Comparison of ENCODE assay signal across 11 cellular contexts in genomic region chr12:126093911-126094310, GRCh38.
DNase-seq lines count a peak whose midpoint lies in the region; ATAC-seq and TF ChIP-seq lines count a peak whose summit lies in the region.
"Had no signal": no experiment of that assay in that cellular context is flagged by ENCODE, and none has a peak within 500 bp of the region (broad histone marks: within the 10 kb centered on the region; RNA-seq: fewer than 3 reads in every experiment).

No MANE protein-coding gene starts in this region.

- H2BK12ac ChIP-seq in H9 (ENCODE audit: insufficient read length, low read depth, low read length): no peak overlapping the region

- no peak overlapping the region for H3K4me2 ChIP-seq in H9 (ENCODE audit: insufficient read depth, insufficient read length, low read length)
- H3K4me2 ChIP-seq in OCI-LY7 (ENCODE audit: low read length): no peak overlapping the region

- H3K27ac Mint-ChIP-seq in H9 (no peak overlapping the region), type B pancreatic cell (no peak overlapping the region)
- H3K27ac Mint-ChIP-seq: activated naive CD8-positive, alpha-beta T cell treated with anti-CD3 and anti-CD28 coated beads, Interleukin-2, amount 50 U/mL, for 24 hours had no signal

- H4K8ac ChIP-seq in H9 (replicated peaks; ENCODE audit: insufficient read length, low read depth, low read length): no peak overlapping the region

- H3K4me3 ChIP-seq in OCI-LY7 (ENCODE audit: low read depth, low read length, poor library complexity, severe bottlenecking): no peak overlapping the region
- H3K4me3 ChIP-seq: heart left ventricle, stomach had no signal

- H2BK5ac ChIP-seq in H9 (ENCODE audit: insufficient read length, low read length): no peak overlapping the region

- WGBS in H9 (ENCODE audit: extremely low coverage, insufficient read length, low lambda C conversion rate): no CpG with 5 or more reads among the region's 1 CpG

- no peaks in the 10 kb centered on the region for H3K36me3 ChIP-seq in OCI-LY7 (ENCODE audit: insufficient read depth, low read length)
- H3K36me3 ChIP-seq: heart left ventricle, stomach had no signal

- BruUV-seq in OCI-LY7 (replicated peaks; lab: Mats Ljungman, UMichigan): no TSS peak

- H2BK120ac ChIP-seq in H9 (ENCODE audit: low read depth, low read length, poor library complexity, severe bottlenecking): no peak overlapping the region

- H3K27ac ChIP-seq in H9 (ENCODE audit: insufficient read length, low read depth, low read length) (no peak overlapping the region), OCI-LY7 (ENCODE audit: low read depth, low read length, poor library complexity, severe bottlenecking) (no peak overlapping the region)
- H3K27ac ChIP-seq: heart left ventricle, stomach had no signal

- H3K23me2 ChIP-seq in H9 (ENCODE audit: insufficient read length, low read depth, low read length, poor library complexity, severe bottlenecking): no peaks in the 10 kb centered on the region

- no peak overlapping the region for H3T11ph ChIP-seq in H9 (ENCODE audit: low read length)

- no peak overlapping the region for H4K5ac ChIP-seq in H9 (ENCODE audit: insufficient read length, low read depth, low read length)

- ATAC-seq in HG03460 (IDR thresholded peaks at IDR 0.05; ENCODE audit: unreplicated experiment) (no peak), GM18861 (IDR thresholded peaks at IDR 0.05; ENCODE audit: unreplicated experiment) (no peak)
- ATAC-seq: activated naive CD8-positive, alpha-beta T cell treated with anti-CD3 and anti-CD28 coated beads, Interleukin-2, amount 50 U/mL, for 24 hours; heart left ventricle had no signal

- H3K18ac ChIP-seq in H9 (ENCODE audit: insufficient read length, low read depth, low read length): no peak overlapping the region

- no peaks in the 10 kb centered on the region for H3K9me3 ChIP-seq in H9 (ENCODE audit: control insufficient read depth, low read depth, low read length)
- no peaks in the 10 kb centered on the region; the same call in 1 of the 2 replicates for H3K9me3 ChIP-seq in OCI-LY7 (ENCODE audit: low read length)

- H3K36me3 Mint-ChIP-seq in H9 (ENCODE audit: insufficient read depth in 1 of 3, low read depth in 3 of 3) (no peaks in the 10 kb centered on the region; a peak in 2 of 7 replicates), type B pancreatic cell (no peaks in the 10 kb centered on the region)

- H3K4ac ChIP-seq in H9 (ENCODE audit: low read depth, low read length): no peak overlapping the region

- TF ChIP-seq CTCF in H9 (conservative IDR thresholded peaks at IDR 0.05) (no peak), OCI-LY7 (conservative IDR thresholded peaks at IDR 0.05; ENCODE audit: low read length) (no peak), type B pancreatic cell (conservative IDR thresholded peaks at IDR 0.05) (no peak)

- DNase-seq in H9 (peak; percentile 77), OCI-LY7 (ENCODE audit: low spot score) (peak; percentile 30), fibroblast of gingiva (ENCODE audit: low read depth) (peak; percentile 14), non-pigmented ciliary epithelial cell (ENCODE audit: low read depth) (peak; percentile 19), type B pancreatic cell (ENCODE audit: extremely low spot score, unreplicated experiment) (no peak)
- DNase-seq: activated naive CD8-positive, alpha-beta T cell treated with anti-CD3 and anti-CD28 coated beads, Interleukin-2, amount 50 U/mL, for 24 hours; heart left ventricle; NCI-H526 treated with DMSO at 0.1 percent for 48 hours; stomach had no signal

- CTCF ChIA-PET in OCI-LY7 (lab: Charles Lee; ENCODE audit: unreplicated experiment): no interaction called here

- H3K23ac ChIP-seq in H9 (ENCODE audit: insufficient read length, low read depth, low read length): no peak overlapping the region

- no peaks in the 10 kb centered on the region for H3K9me2 ChIP-seq in OCI-LY7 (ENCODE audit: insufficient read depth, low read length)

- intact Hi-C loops in OCI-LY7 (cut with micrococcal nuclease; ENCODE audit: unreplicated experiment): no loop called here

- H4K20me1 ChIP-seq in H9 (ENCODE audit: control insufficient read depth, insufficient read depth, insufficient read length) (no peaks in the 10 kb centered on the region), OCI-LY7 (ENCODE audit: insufficient read depth, low read length) (no peaks in the 10 kb centered on the region)

- H3K4me1 Mint-ChIP-seq in H9: 0 out of 4 replicates have a peak, but pooled peaks cover 0 to 2% of the 10 kb centered on the region in 2 experiments
- H3K4me1 Mint-ChIP-seq in type B pancreatic cell (ENCODE audit: unreplicated experiment): no peaks in the 10 kb centered on the region
- H3K4me1 Mint-ChIP-seq: activated naive CD8-positive, alpha-beta T cell treated with anti-CD3 and anti-CD28 coated beads, Interleukin-2, amount 50 U/mL, for 24 hours had no signal

- H3K4me1 ChIP-seq in H9 (ENCODE audit: insufficient read depth, low read length) (no peaks in the 10 kb centered on the region), OCI-LY7 (ENCODE audit: insufficient read depth, low read length, poor library complexity, severe bottlenecking) (no peaks in the 10 kb centered on the region)
- H3K4me1 ChIP-seq: heart left ventricle, stomach had no signal

- no peak overlapping the region for H3K14ac ChIP-seq in H9 (ENCODE audit: insufficient read depth, low read length)

- no peak overlapping the region for H3K56ac ChIP-seq in H9 (ENCODE audit: insufficient read length, low read depth, low read length)

- no peak overlapping the region for H3K9ac ChIP-seq in H9 (ENCODE audit: extremely low read depth, insufficient read length, low read length)

- H3K9me3 Mint-ChIP-seq in H9: peaks cover 4 to 5% of the 10 kb centered on the region in 2 experiments; a peak in 3 of 5 replicates
- H3K9me3 Mint-ChIP-seq in type B pancreatic cell: no peaks in the 10 kb centered on the region

- H3K27me3 ChIP-seq in H9 (ENCODE audit: insufficient read depth, low read length): no peaks in the 10 kb centered on the region
- H3K27me3 ChIP-seq: heart left ventricle, stomach had no signal

- no peak overlapping the region for H4K91ac ChIP-seq in H9 (ENCODE audit: insufficient read length, low read depth, low read length)

- no peak overlapping the region for H2BK15ac ChIP-seq in H9 (ENCODE audit: low read depth, low read length)

- no peak overlapping the region for H2BK20ac ChIP-seq in H9 (ENCODE audit: low read depth, low read length, poor library complexity, severe bottlenecking)

- H3K79me1 ChIP-seq in H9 (ENCODE audit: insufficient read depth, low read depth, low read length, poor library complexity, severe bottlenecking): no peaks in the 10 kb centered on the region

- H3K27me3 Mint-ChIP-seq in H9 (ENCODE audit: low read depth) (peaks cover 4% of the 10 kb centered on the region), type B pancreatic cell (peaks cover 4% of the 10 kb centered on the region)
- H3K27me3 Mint-ChIP-seq: activated naive CD8-positive, alpha-beta T cell treated with anti-CD3 and anti-CD28 coated beads, Interleukin-2, amount 50 U/mL, for 24 hours had no signal

- H2AFZ ChIP-seq in H9 (ENCODE audit: low read length) (no peak overlapping the region), OCI-LY7 (ENCODE audit: low read length) (no peak overlapping the region)

- H3K79me2 ChIP-seq in H9 (ENCODE audit: insufficient read depth, low read length): no peaks in the 10 kb centered on the region
- H3K79me2 ChIP-seq in OCI-LY7 (ENCODE audit: insufficient read depth, low read depth, low read length): no peaks in the 10 kb centered on the region

- no peak overlapping the region for H2AK5ac ChIP-seq in H9 (ENCODE audit: insufficient read length, low read length)

- POLR2A ChIA-PET in OCI-LY7 (lab: Charles Lee): no interaction called here

- no peak overlapping the region for H3K4me3 Mint-ChIP-seq in H9
- H3K4me3 Mint-ChIP-seq in type B pancreatic cell: no peak overlapping the region
- H3K4me3 Mint-ChIP-seq: activated naive CD8-positive, alpha-beta T cell treated with anti-CD3 and anti-CD28 coated beads, Interleukin-2, amount 50 U/mL, for 24 hours had no signal
